In genomic region chr9:20197976-20198685, GRCh38 we compare ENCODE assay signal across 12 cellular contexts.
A peak's percentile ranks its signal among the peaks of the same experiment; 100 is the strongest.
DNase-seq lines count a peak whose midpoint lies in the region; ATAC-seq, FAIRE-seq and TF ChIP-seq lines count a peak whose summit lies in the region.
"Had no signal": no experiment of that assay in that cellular context is flagged by ENCODE, and none has a peak within 500 bp of the region (broad histone marks: within the 10 kb centered on the region; RNA-seq: fewer than 3 reads in every experiment).

No MANE protein-coding gene starts in this region.

- no peaks in the 10 kb centered on the region for H3K9me3 ChIP-seq in HUES6 (ENCODE audit: control insufficient read depth, insufficient read depth, low read depth, low read length)
- no peaks in the 10 kb centered on the region for H3K9me3 ChIP-seq in ectodermal cell (ENCODE audit: control insufficient read depth, low read length)
- H3K9me3 ChIP-seq: psoas muscle had no signal

- H3K4me1 ChIP-seq in HUES6 (ENCODE audit: control insufficient read depth, insufficient read depth, low read length) (peaks cover 16% of the 10 kb centered on the region), ectodermal cell (ENCODE audit: control insufficient read depth, insufficient read depth, low read length) (peaks cover 13% of the 10 kb centered on the region)
- H3K4me1 ChIP-seq: psoas muscle had no signal

- H3K36me3 ChIP-seq in HUES6 (ENCODE audit: control insufficient read depth, insufficient read depth, low read length) (no peaks in the 10 kb centered on the region), ectodermal cell (ENCODE audit: control insufficient read depth, insufficient read depth, low read length) (no peaks in the 10 kb centered on the region)

- no peak for DNase-seq in neural crest cell (ENCODE audit: low read depth, low spot score)
- DNase-seq in GM12892 (ENCODE audit: insufficient read length): no peak
- DNase-seq in SIG-M5 treated with dmso at 0.1 percent for 504 hours (lab: John Stamatoyannopoulos, UW; ENCODE audit: unreplicated experiment): no peak
- no peak for DNase-seq in erythroblast (lab: John Stamatoyannopoulos, UW)
- DNase-seq: activated effector memory CD4-positive, alpha-beta T cell treated with Interleukin-2 at 50 U/mL for 16 hours; psoas muscle had no signal

- H3K27ac ChIP-seq in HUES6 (ENCODE audit: low read depth, low read length) (no peak overlapping the region), ectodermal cell (ENCODE audit: insufficient read depth, low read depth, low read length, poor library complexity, severe bottlenecking) (peak overlapping the region; percentile 51)
- H3K27ac ChIP-seq: psoas muscle had no signal

- no peaks in the 10 kb centered on the region for H3K36me3 Mint-ChIP-seq in neural crest cell (ENCODE audit: low read depth)
- H3K36me3 Mint-ChIP-seq: IgD-negative memory B cell had no signal

- peaks cover 29% of the 10 kb centered on the region for H3K4me1 Mint-ChIP-seq in neural crest cell

- peak overlapping the region; percentile 23 for H3K4me3 Mint-ChIP-seq in neural crest cell
- H3K4me3 Mint-ChIP-seq: dendritic cell treated with granulocyte-macrophage colony-stimulating factor and Interleukin-4, amounts not matched to agents 40 ng/mL and 50 ng/mL, for 4 days; IgD-negative memory B cell had no signal

- no peak for TF ChIP-seq CTCF in neural crest cell (conservative IDR thresholded peaks at IDR 0.05)

- ATAC-seq in GM19023 (IDR thresholded peaks at IDR 0.05; ENCODE audit: unreplicated experiment) (peak; percentile 77), GM21576 (IDR thresholded peaks at IDR 0.05; ENCODE audit: unreplicated experiment) (no peak)

- H3K4me3 ChIP-seq in HUES6 (ENCODE audit: low read depth, low read length): no peak overlapping the region
- H3K4me3 ChIP-seq in ectodermal cell (ENCODE audit: insufficient read depth, low read depth, low read length): no peak overlapping the region
- H3K4me3 ChIP-seq: psoas muscle had no signal

- H3K27me3 Mint-ChIP-seq in neural crest cell (ENCODE audit: low read depth): no peaks in the 10 kb centered on the region
- H3K27me3 Mint-ChIP-seq: dendritic cell treated with granulocyte-macrophage colony-stimulating factor and Interleukin-4, amounts not matched to agents 40 ng/mL and 50 ng/mL, for 4 days had no signal

- no peak for FAIRE-seq in GM12892 (lab: Jason Lieb, UNC)

- 38 to 39% methylated on average over 6 to 7 of the region's 7 CpGs for WGBS in ectodermal cell, 2 experiments

- H3K27me3 ChIP-seq in HUES6 (ENCODE audit: control insufficient read depth, insufficient read depth, low read length) (no peaks in the 10 kb centered on the region), ectodermal cell (ENCODE audit: control insufficient read depth, insufficient read depth, low read length, poor library complexity, severe bottlenecking) (no peaks in the 10 kb centered on the region)

- peak overlapping the region; percentile 78 for H3K27ac Mint-ChIP-seq in neural crest cell (ENCODE audit: unreplicated experiment)
- H3K27ac Mint-ChIP-seq: dendritic cell treated with granulocyte-macrophage colony-stimulating factor and Interleukin-4, amounts not matched to agents 40 ng/mL and 50 ng/mL, for 4 days had no signal

- H3K9ac ChIP-seq in HUES6 (ENCODE audit: low read length): peak overlapping the region; percentile 14

- TF ChIP-seq POLR2A in GM12892 (IDR thresholded peaks at IDR 0.05; ENCODE audit: low read depth, low read length): no peak
- no peak for TF ChIP-seq POLR2A in erythroblast (IDR thresholded peaks at IDR 0.05; ENCODE audit: low read length)

- H3K9me3 Mint-ChIP-seq in neural crest cell: peaks cover 9% of the 10 kb centered on the region
